ENCODE assay signal across 19 cellular contexts in genomic region chr18:8979258-8979988, GRCh38.
"Had no signal": no experiment of that assay in that cellular context is flagged by ENCODE, and none has a peak within 500 bp of the region (broad histone marks: within the 10 kb centered on the region; RNA-seq: fewer than 3 reads in every experiment).

No MANE protein-coding gene starts in this region.

- H3K36me3 ChIP-seq: brain microvascular endothelial cell, esophagus squamous epithelium, left ventricle myocardium inferior, prostate gland, right lobe of liver, upper lobe of right lung had no signal

- H3K4me1 ChIP-seq: left ventricle myocardium inferior, prostate gland, testis, upper lobe of right lung had no signal

- ATAC-seq: activated CD8-positive, alpha-beta T cell treated with anti-CD3 and anti-CD28 coated beads, Interleukin-2, amount 10 ng/mL, durations not matched to agents 7 days and 5 days; natural killer cell treated with Interleukin-12 subunit alpha and Interleukin-12 subunit beta and Interleukin-15 and Interleukin-18, amount 100 ng/mL, for 72 hours; stimulated activated naive CD8-positive, alpha-beta T cell treated with anti-CD3 and anti-CD28 coated beads, Interleukin-15, amount 100 ng/mL, for 72 hours; T-helper 17 cell; upper lobe of right lung had no signal

- H3K9me3 ChIP-seq: esophagus squamous epithelium, prostate gland, right lobe of liver, testis, upper lobe of right lung had no signal

- H3K27ac ChIP-seq: brain microvascular endothelial cell, coronary artery, esophagus squamous epithelium, left ventricle myocardium inferior, prostate gland, right lobe of liver, testis, upper lobe of right lung had no signal

- H3K4me3 ChIP-seq: coronary artery, esophagus squamous epithelium, left ventricle myocardium inferior, prostate gland, right lobe of liver, testis, upper lobe of right lung had no signal

- FAIRE-seq: endothelial cell of umbilical vein, kidney had no signal

- H3K27me3 ChIP-seq: brain microvascular endothelial cell, esophagus squamous epithelium, right lobe of liver, testis, upper lobe of right lung had no signal

- DNase-seq: activated CD4-positive, alpha-beta T cell treated with anti-CD3 and anti-CD28 coated beads for 4 hours; activated CD8-positive, alpha-beta memory T cell treated with anti-CD3 and anti-CD28 coated beads, Interleukin-2, amount 50 U/mL, for 4 hours; activated CD8-positive, alpha-beta T cell treated with anti-CD3 and anti-CD28 coated beads, Interleukin-2, amount 10 ng/mL, durations not matched to agents 7 days and 5 days; activated naive CD8-positive, alpha-beta T cell treated with anti-CD3 and anti-CD28 coated beads for 36 hours; brain microvascular endothelial cell; effector CD4-positive, alpha-beta T cell; esophagus squamous epithelium; hypothalamus; kidney; left ventricle myocardium inferior; right lobe of liver; stimulated activated naive CD8-positive, alpha-beta T cell treated with anti-CD3 and anti-CD28 coated beads, Interleukin-15, amount 100 ng/mL, for 72 hours; T-helper 17 cell; testis; upper lobe of right lung had no signal
